Comparison of ENCODE assay signal across 9 cellular contexts in the genomic region with DNA sequence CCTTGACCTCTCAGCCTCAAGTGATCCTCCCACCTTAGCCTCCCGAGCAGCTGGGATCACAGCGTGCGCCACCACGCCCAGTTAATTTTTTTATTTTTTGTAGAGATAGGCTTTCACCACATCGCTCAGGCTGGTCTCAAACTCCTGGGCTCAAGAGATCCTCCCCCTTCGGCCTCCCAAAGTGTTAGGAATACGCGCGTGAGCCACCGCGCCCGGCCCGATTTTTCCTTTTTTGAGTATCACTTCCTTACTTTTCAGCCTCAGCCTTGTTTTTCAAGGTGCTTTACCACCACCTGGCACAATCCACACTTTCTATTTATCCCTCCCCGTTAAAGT.
DNase-seq lines count a peak whose midpoint lies in the region; ATAC-seq and FAIRE-seq lines count a peak whose summit lies in the region.
"Had no signal": no experiment of that assay in that cellular context is flagged by ENCODE, and none has a peak within 500 bp of the region (broad histone marks: within the 10 kb centered on the region; RNA-seq: fewer than 3 reads in every experiment).

No MANE protein-coding gene starts in this region.

- ATAC-seq in central memory CD8-positive, alpha-beta T cell (replicated peaks; ENCODE audit: extremely low read depth, poor library complexity, severe bottlenecking) = no peak
- ATAC-seq in HG02970 (IDR thresholded peaks at IDR 0.05; ENCODE audit: low FRiP score, unreplicated experiment) (no peak), HG02610 (IDR thresholded peaks at IDR 0.05; ENCODE audit: unreplicated experiment) (no peak)

- no peak for FAIRE-seq in HTR-8/SVneo (lab: Jason Lieb, UNC)

- H3K4me1 ChIP-seq in ACC112 (ENCODE audit: control insufficient read depth, insufficient read depth, low read length, unreplicated experiment) = peaks cover 11% of the 10 kb centered on the region
- H3K4me1 ChIP-seq in HUES48 (ENCODE audit: control insufficient read depth, insufficient read depth, low read length) = peaks cover 10% of the 10 kb centered on the region; the same call in 1 of the 2 replicates
- H3K4me1 ChIP-seq in muscle layer of duodenum (ENCODE audit: control insufficient read depth in 1 of 2, insufficient read depth in 2 of 2, low read length in 2 of 2) = peaks cover 0 to 7% of the 10 kb centered on the region in 2 donors

- H3K4me3 ChIP-seq in ACC112 (ENCODE audit: low read depth, low read length) (peak overlapping the region; percentile 87), HUES48 (ENCODE audit: low read depth, low read length) (peak overlapping the region; percentile 95), muscle layer of duodenum (ENCODE audit: low read depth in 1 of 2, low read length in 2 of 2) (peak overlapping the region; percentile 83 to 94)

- H3K4me1 Mint-ChIP-seq in central memory CD8-positive, alpha-beta T cell = peaks cover 39% of the 10 kb centered on the region

- DNase-seq in central memory CD8-positive, alpha-beta T cell (ENCODE audit: low spot score in 2 of 2) = no peak
- DNase-seq in HTR-8/SVneo (ENCODE audit: insufficient read length, low spot score) (no peak), NCI-H1092 treated with DMSO at 0.1 percent for 48 hours (lab: John Stamatoyannopoulos, UW) (no peak)

- H3K4me3 Mint-ChIP-seq in central memory CD8-positive, alpha-beta T cell = peak overlapping the region; percentile 87

- H3K36me3 Mint-ChIP-seq in central memory CD8-positive, alpha-beta T cell (ENCODE audit: insufficient read depth) = peaks cover 14% of the 10 kb centered on the region

- H3K9ac ChIP-seq in HUES48 (ENCODE audit: low read depth, low read length) = no peak overlapping the region

- H3K27ac ChIP-seq in ACC112 (ENCODE audit: low read depth, low read length) (no peak overlapping the region), HUES48 (ENCODE audit: low read depth, low read length) (no peak overlapping the region), muscle layer of duodenum (ENCODE audit: low read length) (no peak overlapping the region)

- peak overlapping the region; percentile 70 for H2AFZ ChIP-seq in ACC112 (ENCODE audit: low read length, unreplicated experiment)

- H3K27ac Mint-ChIP-seq in central memory CD8-positive, alpha-beta T cell (ENCODE audit: low read depth) = peak overlapping the region; percentile 82

- no peaks in the 10 kb centered on the region for H3K9me3 Mint-ChIP-seq in central memory CD8-positive, alpha-beta T cell

- H3K27me3 ChIP-seq in ACC112 (ENCODE audit: insufficient read depth, low read length) (no peaks in the 10 kb centered on the region), HUES48 (ENCODE audit: control insufficient read depth, insufficient read depth, low read length) (peaks cover 52% of the 10 kb centered on the region), muscle layer of duodenum (ENCODE audit: low read depth, low read length) (no peaks in the 10 kb centered on the region)
- H3K27me3 ChIP-seq: body of pancreas had no signal

- H3K36me3 ChIP-seq in ACC112 (ENCODE audit: insufficient read depth, low read length) = no peaks in the 10 kb centered on the region
- no peaks in the 10 kb centered on the region for H3K36me3 ChIP-seq in HUES48 (ENCODE audit: control insufficient read depth, insufficient read depth, low read length)
- no peaks in the 10 kb centered on the region for H3K36me3 ChIP-seq in muscle layer of duodenum (ENCODE audit: control insufficient read depth in 1 of 2, insufficient read depth in 2 of 2, low read length in 2 of 2)

- H3K9me3 ChIP-seq in HUES48 (ENCODE audit: control insufficient read depth, insufficient read depth, low read length) (no peaks in the 10 kb centered on the region), muscle layer of duodenum (ENCODE audit: control insufficient read depth in 1 of 2, low read length in 2 of 2) (no peaks in the 10 kb centered on the region)
- H3K9me3 ChIP-seq: body of pancreas had no signal

- H3K79me2 ChIP-seq in ACC112 (ENCODE audit: control insufficient read depth, insufficient read depth, low read length, unreplicated experiment) = no peaks in the 10 kb centered on the region

- no peaks in the 10 kb centered on the region for H3K27me3 Mint-ChIP-seq in central memory CD8-positive, alpha-beta T cell
